10 cellular contexts compared by ENCODE assay signal in genomic region chr4:126223784-126224407, GRCh38.
DNase-seq lines count a peak whose midpoint lies in the region; ATAC-seq and TF ChIP-seq lines count a peak whose summit lies in the region.
"Had no signal": no experiment of that assay in that cellular context is flagged by ENCODE, and none has a peak within 500 bp of the region (broad histone marks: within the 10 kb centered on the region; RNA-seq: fewer than 3 reads in every experiment).

No MANE protein-coding gene starts in this region.

- TF ChIP-seq CTCF in activated CD8-positive, alpha-beta T cell treated with anti-CD3 and anti-CD28 coated beads for 36 hours (IDR thresholded peaks at IDR 0.05) = peak; percentile 46
- TF ChIP-seq CTCF in PC-3 (conservative IDR thresholded peaks at IDR 0.05; ENCODE audit: low read depth, low read length) (peak; percentile 57), fibroblast of the aortic adventitia (IDR thresholded peaks at IDR 0.05; ENCODE audit: insufficient read depth, low read length) (peak; percentile 80), tibial artery (IDR thresholded peaks at IDR 0.05) (peak; percentile 41 to 43)

- H3K9me3 ChIP-seq in PC-3 (ENCODE audit: low read length) (no peaks in the 10 kb centered on the region), tibial artery (no peaks in the 10 kb centered on the region)

- H3K36me3 Mint-ChIP-seq in activated CD8-positive, alpha-beta T cell treated with anti-CD3 and anti-CD28 coated beads for 36 hours (ENCODE audit: low read depth) = no peaks in the 10 kb centered on the region
- H3K36me3 Mint-ChIP-seq in activated CD8-positive, alpha-beta T cell treated with anti-CD3 and anti-CD28 coated beads, Interleukin-2, amount 10 ng/mL, durations not matched to agents 7 days and 5 days (ENCODE audit: low read depth) = no peaks in the 10 kb centered on the region
- H3K36me3 Mint-ChIP-seq in activated CD8-positive, alpha-beta memory T cell treated with anti-CD3 and anti-CD28 coated beads, Interleukin-2, amount 10 ng/mL, durations not matched to agents 7 days and 5 days = no peaks in the 10 kb centered on the region
- H3K36me3 Mint-ChIP-seq: memory B cell had no signal

- no peaks in the 10 kb centered on the region for H3K4me1 ChIP-seq in PC-3 (ENCODE audit: insufficient read depth, low read length)
- H3K4me1 ChIP-seq in tibial artery = peaks cover 0 to 4% (median 0%) of the 10 kb centered on the region in 4 donors

- intact Hi-C loops in activated CD8-positive, alpha-beta T cell treated with anti-CD3 and anti-CD28 coated beads for 36 hours (cut with micrococcal nuclease) = no loop called here
- intact Hi-C loops in PC-3 (cut with micrococcal nuclease) (loop anchor here (5.0 kb wide), 2 partner anchors 183 to 358 kb away; no protein-coding TSS in a partner anchor), tibial artery (cut with DNase I; ENCODE audit: low total_unique reads) (no loop called here)

- no peaks in the 10 kb centered on the region for H4K20me1 ChIP-seq in PC-3 (ENCODE audit: low read length)

- POLR2A ChIA-PET in activated CD8-positive, alpha-beta T cell treated with anti-CD3 and anti-CD28 coated beads for 36 hours (lab: Charles Lee) = no interaction called here
- POLR2A ChIA-PET in activated CD8-positive, alpha-beta T cell treated with anti-CD3 and anti-CD28 coated beads, Interleukin-2, amount 10 ng/mL, durations not matched to agents 7 days and 5 days (lab: Charles Lee) = no interaction called here
- POLR2A ChIA-PET in PC-3 (lab: Charles Lee; ENCODE audit: unreplicated experiment) = interaction anchor here (0.7 kb wide), 1 partner anchor 388 kb away, joined by 3 read pairs; no protein-coding TSS in a partner anchor

- no peak overlapping the region for H3K27ac Mint-ChIP-seq in activated CD8-positive, alpha-beta T cell treated with anti-CD3 and anti-CD28 coated beads for 36 hours
- no peak overlapping the region for H3K27ac Mint-ChIP-seq in activated CD8-positive, alpha-beta T cell treated with anti-CD3 and anti-CD28 coated beads, Interleukin-2, amount 10 ng/mL, durations not matched to agents 7 days and 5 days
- H3K27ac Mint-ChIP-seq in activated CD8-positive, alpha-beta memory T cell treated with anti-CD3 and anti-CD28 coated beads, Interleukin-2, amount 10 ng/mL, durations not matched to agents 7 days and 5 days = no peak overlapping the region
- H3K27ac Mint-ChIP-seq: memory B cell had no signal

- H2AFZ ChIP-seq in PC-3 (ENCODE audit: low read length) = no peak overlapping the region

- no peaks in the 10 kb centered on the region for H3K79me2 ChIP-seq in PC-3 (ENCODE audit: low read length)

- H3K4me2 ChIP-seq in PC-3 (ENCODE audit: low read length) = no peak overlapping the region

- CTCF ChIA-PET in activated CD8-positive, alpha-beta T cell treated with anti-CD3 and anti-CD28 coated beads for 36 hours (lab: Charles Lee) = interaction anchor here (0.9 kb wide), 1 partner anchor 29 kb away, joined by 3 read pairs; no protein-coding TSS in a partner anchor
- CTCF ChIA-PET in activated CD8-positive, alpha-beta T cell treated with anti-CD3 and anti-CD28 coated beads, Interleukin-2, amount 10 ng/mL, durations not matched to agents 7 days and 5 days (lab: Charles Lee) = no interaction called here
- CTCF ChIA-PET in PC-3 (lab: Charles Lee) = interaction anchor here (0.7 to 1.3 kb wide), 3 partner anchors 32 to 380 kb away, joined by 3 to 5 read pairs (median 5); no protein-coding TSS in a partner anchor
- CTCF ChIA-PET in activated CD8-positive, alpha-beta memory T cell treated with anti-CD3 and anti-CD28 coated beads, Interleukin-2, amount 10 ng/mL, durations not matched to agents 7 days and 5 days (lab: Charles Lee) = no interaction called here

- no peaks in the 10 kb centered on the region for H3F3A ChIP-seq in PC-3 (ENCODE audit: low read length, unreplicated experiment)

- no peaks in the 10 kb centered on the region for H3K9me2 ChIP-seq in PC-3 (replicated peaks; ENCODE audit: low read length)

- H3K9me3 Mint-ChIP-seq in activated CD8-positive, alpha-beta T cell treated with anti-CD3 and anti-CD28 coated beads for 36 hours = no peaks in the 10 kb centered on the region
- H3K9me3 Mint-ChIP-seq in activated CD8-positive, alpha-beta T cell treated with anti-CD3 and anti-CD28 coated beads, Interleukin-2, amount 10 ng/mL, durations not matched to agents 7 days and 5 days (ENCODE audit: insufficient read depth) = peaks cover 3% of the 10 kb centered on the region
- peaks cover 3% of the 10 kb centered on the region for H3K9me3 Mint-ChIP-seq in activated CD8-positive, alpha-beta memory T cell treated with anti-CD3 and anti-CD28 coated beads, Interleukin-2, amount 10 ng/mL, durations not matched to agents 7 days and 5 days (ENCODE audit: low read depth)

- H3K36me3 ChIP-seq in PC-3 (ENCODE audit: low read depth, low read length) (no peaks in the 10 kb centered on the region), tibial artery (no peaks in the 10 kb centered on the region)

- no peak overlapping the region for H3K9ac ChIP-seq in PC-3 (ENCODE audit: low read length)

- H3K4me3 Mint-ChIP-seq in activated CD8-positive, alpha-beta T cell treated with anti-CD3 and anti-CD28 coated beads for 36 hours = no peak overlapping the region
- no peak overlapping the region for H3K4me3 Mint-ChIP-seq in activated CD8-positive, alpha-beta T cell treated with anti-CD3 and anti-CD28 coated beads, Interleukin-2, amount 10 ng/mL, durations not matched to agents 7 days and 5 days
- H3K4me3 Mint-ChIP-seq in activated CD8-positive, alpha-beta memory T cell treated with anti-CD3 and anti-CD28 coated beads, Interleukin-2, amount 10 ng/mL, durations not matched to agents 7 days and 5 days = no peak overlapping the region
- H3K4me3 Mint-ChIP-seq: memory B cell had no signal

- no peaks in the 10 kb centered on the region for H3K27me3 Mint-ChIP-seq in activated CD8-positive, alpha-beta T cell treated with anti-CD3 and anti-CD28 coated beads for 36 hours
- H3K27me3 Mint-ChIP-seq in activated CD8-positive, alpha-beta T cell treated with anti-CD3 and anti-CD28 coated beads, Interleukin-2, amount 10 ng/mL, durations not matched to agents 7 days and 5 days (ENCODE audit: low read depth) = no peaks in the 10 kb centered on the region
- H3K27me3 Mint-ChIP-seq in activated CD8-positive, alpha-beta memory T cell treated with anti-CD3 and anti-CD28 coated beads, Interleukin-2, amount 10 ng/mL, durations not matched to agents 7 days and 5 days = no peaks in the 10 kb centered on the region
- H3K27me3 Mint-ChIP-seq: memory B cell had no signal

- H3K4me3 ChIP-seq in PC-3 (ENCODE audit: low read length) (no peak overlapping the region), fibroblast of the aortic adventitia (ENCODE audit: low read depth, low read length) (no peak overlapping the region), tibial artery (no peak overlapping the region)

- BruUV-seq in PC-3 (replicated peaks; lab: Mats Ljungman, UMichigan) = no TSS peak

- H3K27ac ChIP-seq in PC-3 (ENCODE audit: low read length) (no peak overlapping the region), tibial artery (no peak overlapping the region)

- ATAC-seq in activated CD8-positive, alpha-beta T cell treated with anti-CD3 and anti-CD28 coated beads for 36 hours = no peak
- ATAC-seq in activated CD8-positive, alpha-beta T cell treated with anti-CD3 and anti-CD28 coated beads, Interleukin-2, amount 10 ng/mL, durations not matched to agents 7 days and 5 days = no peak
- ATAC-seq in PC-3 (no peak), GM21447 (IDR thresholded peaks at IDR 0.05; ENCODE audit: unreplicated experiment) (no peak), HG02885 (IDR thresholded peaks at IDR 0.05; ENCODE audit: poor library complexity, unreplicated experiment) (no peak)
- no peak for ATAC-seq in activated CD8-positive, alpha-beta memory T cell treated with anti-CD3 and anti-CD28 coated beads, Interleukin-2, amount 10 ng/mL, durations not matched to agents 7 days and 5 days

- DNase-seq in activated CD8-positive, alpha-beta T cell treated with anti-CD3 and anti-CD28 coated beads for 36 hours = no peak
- DNase-seq in activated CD8-positive, alpha-beta T cell treated with anti-CD3 and anti-CD28 coated beads, Interleukin-2, amount 10 ng/mL, durations not matched to agents 7 days and 5 days = no peak
- DNase-seq in PC-3 (peak; percentile 27), fibroblast of the aortic adventitia (ENCODE audit: low read depth) (peak; percentile 41), tibial artery (no peak)
- DNase-seq in activated CD8-positive, alpha-beta memory T cell treated with anti-CD3 and anti-CD28 coated beads, Interleukin-2, amount 10 ng/mL, durations not matched to agents 7 days and 5 days = no peak
- DNase-seq: activated CD8-positive, alpha-beta memory T cell treated with anti-CD3 and anti-CD28 coated beads for 24 hours had no signal

- H3K27me3 ChIP-seq in PC-3 (ENCODE audit: low read length) = no peaks in the 10 kb centered on the region
- H3K27me3 ChIP-seq in tibial artery = no peaks in the 10 kb centered on the region

- no peaks in the 10 kb centered on the region for H3K4me1 Mint-ChIP-seq in activated CD8-positive, alpha-beta T cell treated with anti-CD3 and anti-CD28 coated beads for 36 hours (ENCODE audit: low read depth)
- H3K4me1 Mint-ChIP-seq in activated CD8-positive, alpha-beta T cell treated with anti-CD3 and anti-CD28 coated beads, Interleukin-2, amount 10 ng/mL, durations not matched to agents 7 days and 5 days (ENCODE audit: low read depth) = no peaks in the 10 kb centered on the region
- no peaks in the 10 kb centered on the region for H3K4me1 Mint-ChIP-seq in activated CD8-positive, alpha-beta memory T cell treated with anti-CD3 and anti-CD28 coated beads, Interleukin-2, amount 10 ng/mL, durations not matched to agents 7 days and 5 days
- H3K4me1 Mint-ChIP-seq: memory B cell had no signal

Comparison
In these comparisons a context has a peak if more than half of its experiments do, and no peak if none do; other contexts are left out.
1. CTCF ChIA-PET loops: an anchor here in activated CD8-positive, alpha-beta T cell treated with anti-CD3 and anti-CD28 coated beads for 36 hours (0.9 kb wide) and PC-3 (0.7 to 1.3 kb wide); none called in activated CD8-positive, alpha-beta T cell treated with anti-CD3 and anti-CD28 coated beads, Interleukin-2, amount 10 ng/mL, durations not matched to agents 7 days and 5 days and activated CD8-positive, alpha-beta memory T cell treated with anti-CD3 and anti-CD28 coated beads, Interleukin-2, amount 10 ng/mL, durations not matched to agents 7 days and 5 days.
2. DNase-seq: peak in PC-3 (single experiment) and fibroblast of the aortic adventitia (single experiment); none in activated CD8-positive, alpha-beta T cell treated with anti-CD3 and anti-CD28 coated beads for 36 hours (single experiment), activated CD8-positive, alpha-beta T cell treated with anti-CD3 and anti-CD28 coated beads, Interleukin-2, amount 10 ng/mL, durations not matched to agents 7 days and 5 days (single experiment), tibial artery (0 of 2) and activated CD8-positive, alpha-beta memory T cell treated with anti-CD3 and anti-CD28 coated beads, Interleukin-2, amount 10 ng/mL, durations not matched to agents 7 days and 5 days (single experiment).
3. Peak in every context shown above with its lines, with median percentiles within 50 percentile points of each other: CTCF ChIP-seq.